Comparison of ENCODE assay signal across 8 cellular contexts in the genomic region with DNA sequence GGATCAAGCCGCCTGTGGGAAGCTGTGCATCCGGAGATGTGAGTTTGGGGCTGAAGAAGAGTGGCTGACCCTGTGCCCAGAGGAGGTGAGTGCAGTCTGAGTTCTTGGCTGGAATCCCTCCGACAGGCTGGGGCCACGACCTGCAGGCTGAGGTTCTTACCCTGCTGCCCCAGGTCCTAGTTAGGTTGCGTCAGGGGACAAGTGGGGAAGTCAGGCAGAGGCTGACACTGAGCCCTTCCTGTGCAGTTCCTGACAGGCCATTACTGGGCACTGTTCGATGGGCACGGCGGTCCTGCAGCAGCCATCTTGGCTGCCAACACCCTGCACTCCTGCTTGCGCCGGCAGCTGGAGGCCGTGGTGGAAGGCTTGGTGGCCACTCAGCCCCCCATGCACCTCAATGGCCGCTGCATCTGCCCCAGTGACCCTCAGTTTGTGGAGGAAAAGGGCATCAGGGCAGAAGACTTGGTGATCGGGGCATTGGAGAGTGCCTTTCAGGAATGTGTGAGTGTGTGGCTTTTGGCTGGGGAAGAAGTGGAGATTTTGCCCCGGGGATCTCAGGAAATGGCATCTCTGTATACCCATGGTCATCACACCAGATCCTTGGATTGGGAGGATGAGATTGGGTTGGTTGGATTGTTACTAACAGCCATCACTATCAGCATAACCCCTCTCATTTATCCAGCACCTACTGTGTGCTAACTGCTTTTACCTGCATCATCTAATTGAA.
DNase-seq lines count a peak whose midpoint lies in the region; ATAC-seq and TF ChIP-seq lines count a peak whose summit lies in the region.

No MANE protein-coding gene starts in this region.

- H3K27ac Mint-ChIP-seq in T-helper 1 cell treated with Interleukin-12 subunit alpha and Interleukin-12 subunit beta and Interleukin-4 antibody, amounts not matched to agents 30 μg/mL and 1 μg/mL, for 36 hours: peak overlapping the region; percentile 90

- H3K4me3 Mint-ChIP-seq in T-helper 1 cell treated with Interleukin-12 subunit alpha and Interleukin-12 subunit beta and Interleukin-4 antibody, amounts not matched to agents 30 μg/mL and 1 μg/mL, for 36 hours: peak overlapping the region; percentile 86

- no peak for DNase-seq in GM12864 (ENCODE audit: low read depth)
- no peak for DNase-seq in foreskin fibroblast
- no peak for DNase-seq in skeletal muscle cell (ENCODE audit: low read depth)
- no peak for DNase-seq in kidney glomerular epithelial cell (lab: John Stamatoyannopoulos, UW)
- DNase-seq in Ammon's horn (ENCODE audit: low spot score): no peak
- DNase-seq in inferior parietal cortex (ENCODE audit: extremely low spot score): no peak

- ATAC-seq in GM18520 (IDR thresholded peaks at IDR 0.05; ENCODE audit: unreplicated experiment): no peak

- H3K4me1 Mint-ChIP-seq in T-helper 1 cell treated with Interleukin-12 subunit alpha and Interleukin-12 subunit beta and Interleukin-4 antibody, amounts not matched to agents 30 μg/mL and 1 μg/mL, for 36 hours (ENCODE audit: low read depth): peaks cover 68% of the 10 kb centered on the region

- no peak for TF ChIP-seq CTCF in GM12864 (IDR thresholded peaks at IDR 0.05; ENCODE audit: low read depth, low read length, missing control alignments)
- TF ChIP-seq CTCF in foreskin fibroblast (IDR thresholded peaks at IDR 0.05; ENCODE audit: low read depth, low read length): no peak

- H3K4me3 ChIP-seq in GM12864 (ENCODE audit: low read depth, low read length): peak overlapping the region; percentile 65
- peak overlapping the region; percentile 49 to 67 for H3K4me3 ChIP-seq in foreskin fibroblast (ENCODE audit: low read depth in 1 of 2, low read length in 2 of 2)
- H3K4me3 ChIP-seq in skeletal muscle cell (ENCODE audit: low read depth, low read length): peak overlapping the region; percentile 55

- H3K27me3 Mint-ChIP-seq in T-helper 1 cell treated with Interleukin-12 subunit alpha and Interleukin-12 subunit beta and Interleukin-4 antibody, amounts not matched to agents 30 μg/mL and 1 μg/mL, for 36 hours (ENCODE audit: low read depth): no peaks in the 10 kb centered on the region

- H3K36me3 Mint-ChIP-seq in T-helper 1 cell treated with Interleukin-12 subunit alpha and Interleukin-12 subunit beta and Interleukin-4 antibody, amounts not matched to agents 30 μg/mL and 1 μg/mL, for 36 hours (ENCODE audit: low read depth): peaks cover 43% of the 10 kb centered on the region

- H3K9me3 Mint-ChIP-seq in T-helper 1 cell treated with Interleukin-12 subunit alpha and Interleukin-12 subunit beta and Interleukin-4 antibody, amounts not matched to agents 30 μg/mL and 1 μg/mL, for 36 hours: no peaks in the 10 kb centered on the region
